ENCODE assay signal across 14 cellular contexts in the genomic region with DNA sequence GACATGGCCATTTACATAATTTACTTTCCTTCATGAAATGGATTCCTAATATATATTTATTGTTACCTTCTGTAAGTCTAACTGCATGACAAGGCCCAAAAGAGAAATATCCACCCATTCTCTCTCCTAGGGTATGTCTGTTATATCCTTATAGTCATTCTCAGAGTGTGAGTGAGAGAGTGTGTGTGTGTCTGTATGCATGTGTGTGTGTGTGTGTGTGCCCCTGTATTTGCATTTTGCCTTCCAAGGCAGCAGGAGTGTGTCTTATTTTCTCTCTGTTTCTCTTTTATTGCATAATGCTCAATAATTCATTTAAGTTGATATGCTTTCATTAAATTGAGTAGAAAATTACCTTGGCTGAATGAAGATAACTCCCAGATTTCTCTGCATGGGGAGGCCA.
A peak's percentile ranks its signal among the peaks of the same experiment; 100 is the strongest.
DNase-seq lines count a peak whose midpoint lies in the region; ATAC-seq and TF ChIP-seq lines count a peak whose summit lies in the region.
"Had no signal": no experiment of that assay in that cellular context is flagged by ENCODE, and none has a peak within 500 bp of the region (broad histone marks: within the 10 kb centered on the region; RNA-seq: fewer than 3 reads in every experiment).

No MANE protein-coding gene starts in this region.

- H3K27me3 ChIP-seq in OCI-LY3 (ENCODE audit: low read depth, low read length): peaks cover 9% of the 10 kb centered on the region; the same call in 1 of the 2 replicates
- H3K27me3 ChIP-seq in mesendoderm (ENCODE audit: insufficient read depth, low read length, poor library complexity): no peaks in the 10 kb centered on the region
- no peaks in the 10 kb centered on the region for H3K27me3 ChIP-seq in tibial artery
- H3K27me3 ChIP-seq: BE2C had no signal

- no peak overlapping the region for H3K18ac ChIP-seq in mesendoderm (ENCODE audit: low read length)

- ATAC-seq in HG03442 (IDR thresholded peaks at IDR 0.05; ENCODE audit: unreplicated experiment) (no peak), GM21723 (IDR thresholded peaks at IDR 0.05; ENCODE audit: unreplicated experiment) (no peak)
- ATAC-seq: GM12878 had no signal

- no peak overlapping the region for H2BK15ac ChIP-seq in mesendoderm (replicated peaks; ENCODE audit: low read depth)

- H4K8ac ChIP-seq in mesendoderm (ENCODE audit: low read depth, low read length): no peak overlapping the region

- H3K4me2 ChIP-seq in OCI-LY3 (ENCODE audit: low read length) (peak overlapping the region; percentile 26; the same call in 1 of the 2 replicates), mesendoderm (ENCODE audit: low read length) (no peak overlapping the region)

- no peak overlapping the region for H2AK5ac ChIP-seq in mesendoderm (ENCODE audit: low read length)

- no peak overlapping the region for H3K4me3 Mint-ChIP-seq in brain
- H3K4me3 Mint-ChIP-seq: CD4-positive, alpha-beta memory T cell; H9 had no signal

- H4K20me1 ChIP-seq in OCI-LY3 (ENCODE audit: insufficient read depth, low read length): no peaks in the 10 kb centered on the region

- no peak overlapping the region for H3K23ac ChIP-seq in mesendoderm (ENCODE audit: low read length)

- no peaks in the 10 kb centered on the region for H3K36me3 Mint-ChIP-seq in brain
- H3K36me3 Mint-ChIP-seq: CD4-positive, alpha-beta memory T cell had no signal

- peaks cover 2% of the 10 kb centered on the region for H3K27me3 Mint-ChIP-seq in brain
- H3K27me3 Mint-ChIP-seq: CD4-positive, alpha-beta memory T cell had no signal

- no peak overlapping the region for H3K4ac ChIP-seq in mesendoderm (ENCODE audit: low read depth, low read length)

- H3K36me3 ChIP-seq in OCI-LY3 (replicated peaks; ENCODE audit: low read depth, low read length) (no peaks in the 10 kb centered on the region), mesendoderm (ENCODE audit: control insufficient read depth, insufficient read depth, low read length) (no peaks in the 10 kb centered on the region), tibial artery (no peaks in the 10 kb centered on the region)
- H3K36me3 ChIP-seq: BE2C had no signal

- H3K79me1 ChIP-seq in mesendoderm (ENCODE audit: low read length): no peaks in the 10 kb centered on the region

- H3K9ac ChIP-seq in OCI-LY3 (ENCODE audit: low read length) (no peak overlapping the region), mesendoderm (ENCODE audit: low read length) (no peak overlapping the region)

- H4K5ac ChIP-seq in mesendoderm (ENCODE audit: low read length): no peak overlapping the region

- H3K27ac ChIP-seq in OCI-LY3 (ENCODE audit: low read length) (no peak overlapping the region), mesendoderm (ENCODE audit: low read depth, low read length) (no peak overlapping the region), tibial artery (peak overlapping the region; percentile 52 to 70)
- H3K27ac ChIP-seq: C4-2B had no signal

- H2BK5ac ChIP-seq in mesendoderm (ENCODE audit: low read length): no peak overlapping the region

- intact Hi-C loops in tibial artery (cut with DNase I; ENCODE audit: low total_unique reads): no loop called here

- no peak overlapping the region for H3K56ac ChIP-seq in mesendoderm (ENCODE audit: low read length)

- peak; percentile 30 for DNase-seq in mesendoderm
- no peak for DNase-seq in tibial artery
- no peak for DNase-seq in anterior cingulate cortex (lab: John Stamatoyannopoulos, UW)
- DNase-seq: BE2C; CD4-positive, alpha-beta memory T cell; DMS79; GOT3; H9 had no signal

- H3K9me3 Mint-ChIP-seq in brain: peaks cover 0 to 7% (median 0%) of the 10 kb centered on the region in 5 experiments
- H3K9me3 Mint-ChIP-seq: H9 had no signal

- TF ChIP-seq CTCF in OCI-LY3 (IDR thresholded peaks at IDR 0.05; ENCODE audit: low read depth, low read length) (no peak), brain (conservative IDR thresholded peaks at IDR 0.05) (no peak), tibial artery (IDR thresholded peaks at IDR 0.05) (no peak)

- H3K4me1 ChIP-seq in OCI-LY3 (ENCODE audit: low read length) (peaks cover 14% of the 10 kb centered on the region), mesendoderm (ENCODE audit: control insufficient read depth, low read depth, low read length) (peaks cover 6% of the 10 kb centered on the region), tibial artery (peaks cover 0 to 32% (median 14%) of the 10 kb centered on the region in 4 donors)
- H3K4me1 ChIP-seq: BE2C had no signal

- H3K4me3 ChIP-seq in OCI-LY3 (ENCODE audit: low read length) (no peak overlapping the region), mesendoderm (ENCODE audit: low read length) (no peak overlapping the region), tibial artery (no peak overlapping the region)
- H3K4me3 ChIP-seq: GM12878 had no signal

- H3K9me3 ChIP-seq in OCI-LY3 (ENCODE audit: insufficient read depth, low read length) (no peaks in the 10 kb centered on the region), tibial artery (peaks cover 0 to 7% (median 0%) of the 10 kb centered on the region in 3 donors)
- H3K9me3 ChIP-seq: BE2C had no signal

- H2AFZ ChIP-seq in OCI-LY3 (ENCODE audit: low read depth, low read length): no peak overlapping the region

- H2BK120ac ChIP-seq in mesendoderm (ENCODE audit: low read depth, low read length): no peak overlapping the region

- peak overlapping the region in 4 of 5 experiments; percentile 44 to 79 (median 55) for H3K27ac Mint-ChIP-seq in brain
- H3K27ac Mint-ChIP-seq: CD4-positive, alpha-beta memory T cell had no signal

- H3K79me2 ChIP-seq in OCI-LY3 (ENCODE audit: low read length) (no peaks in the 10 kb centered on the region), mesendoderm (ENCODE audit: control insufficient read depth, insufficient read depth, low read length) (no peaks in the 10 kb centered on the region)

- H3K4me1 Mint-ChIP-seq in brain: peaks cover 39% of the 10 kb centered on the region

Comparison
In these comparisons a context has a peak if more than half of its experiments do, and no peak if none do; other contexts are left out.
1. H3K27ac ChIP-seq: peak in tibial artery (2 of 2); none in OCI-LY3 (single experiment) and mesendoderm (single experiment).